In genomic region chr7:45123913-45124312, GRCh38 we compare ENCODE assay signal across 26 cellular contexts. TPM values are rescaled to one million over a fixed set of nuclear protein-coding genes. Genes with fewer than 3 reads are reported as not detected.
DNase-seq lines count a peak whose midpoint lies in the region; ATAC-seq and TF ChIP-seq lines count a peak whose summit lies in the region.
"Had no signal": no experiment of that assay in that cellular context is flagged by ENCODE, and none has a peak within 500 bp of the region (broad histone marks: within the 10 kb centered on the region; RNA-seq: fewer than 3 reads in every experiment).

No MANE protein-coding gene starts in this region.

- H3K27ac ChIP-seq in CD4-positive, alpha-beta memory T cell (ENCODE audit: low read depth, low read length) = peak overlapping the region; percentile 29
- H3K27ac ChIP-seq in OCI-LY7 (ENCODE audit: low read depth, low read length, poor library complexity, severe bottlenecking) = no peak overlapping the region
- H3K27ac ChIP-seq: thoracic aorta had no signal

- no peaks in the 10 kb centered on the region for H4K20me1 ChIP-seq in OCI-LY7 (ENCODE audit: insufficient read depth, low read length)

- no peaks in the 10 kb centered on the region for H3K9me2 ChIP-seq in OCI-LY7 (ENCODE audit: insufficient read depth, low read length)

- H3K27me3 ChIP-seq in CD4-positive, alpha-beta memory T cell (ENCODE audit: insufficient read depth, low read length) = no peaks in the 10 kb centered on the region

- TF ChIP-seq CTCF in OCI-LY7 (conservative IDR thresholded peaks at IDR 0.05; ENCODE audit: low read length) = no peak

- H3K27me3 Mint-ChIP-seq in CD4-positive, alpha-beta memory T cell = no peaks in the 10 kb centered on the region

- H3K4me3 Mint-ChIP-seq in CD4-positive, alpha-beta memory T cell = peak overlapping the region in 2 of 8 donors; percentile 84 to 86
- H3K4me3 Mint-ChIP-seq: stimulated activated memory B cell treated with anti-CD40 and anti-IgM and Interleukin-4, amounts not matched to agents 10 μg/mL and 1 μg/mL and 100 μg/mL, for 72 hours had no signal

- intact Hi-C loops in CD4-positive, alpha-beta memory T cell (cut with micrococcal nuclease) = no loop called here
- intact Hi-C loops in OCI-LY7 (cut with micrococcal nuclease; ENCODE audit: unreplicated experiment) (no loop called here), left colon (cut with DNase I, micrococcal nuclease) (no loop called here)

- peak overlapping the region in 5 of 7 donors; percentile 42 to 94 (median 92) for H3K27ac Mint-ChIP-seq in CD4-positive, alpha-beta memory T cell

- no peaks in the 10 kb centered on the region for H3K79me2 ChIP-seq in OCI-LY7 (ENCODE audit: insufficient read depth, low read depth, low read length)

- DNase-seq in CD4-positive, alpha-beta memory T cell = no peak
- DNase-seq in COR-L47 (lab: John Stamatoyannopoulos, UW) (peak; percentile 4), OCI-LY7 (ENCODE audit: low spot score) (no peak), iPS-NIHi7 (ENCODE audit: extremely low spot score) (peak; percentile 44), NCI-H2029 (lab: John Stamatoyannopoulos, UW) (no peak), left colon (no peak)
- DNase-seq: activated T-cell treated with anti-CD3 and anti-CD28 coated beads, Interleukin-2, amount 50 U/mL, for 48 hours; cerebellar nuclear complex; GF-D8; islet precursor cell; mucosa of descending colon; MV-4-11; NCI-H187; NCI-H774; OCI-M1; SHP77; stimulated activated CD4-positive, alpha-beta T cell treated with anti-CD3 and anti-CD28 coated beads, Interleukin-2, amount 100 ng/mL, for 24 hours had no signal

- H3K36me3 Mint-ChIP-seq in CD4-positive, alpha-beta memory T cell = no peaks in the 10 kb centered on the region
- H3K36me3 Mint-ChIP-seq: activated naive CD4-positive, alpha-beta T cell treated with anti-CD3 and anti-CD28 coated beads, Interleukin-2, amount 50 U/mL, for 72 hours; stimulated activated memory B cell treated with anti-CD40 and anti-IgM and Interleukin-4, amounts not matched to agents 10 μg/mL and 1 μg/mL and 100 μg/mL, for 72 hours had no signal

- H3K4me2 ChIP-seq in OCI-LY7 (ENCODE audit: low read length) = no peak overlapping the region

- peaks cover 26% of the 10 kb centered on the region for H3K4me1 ChIP-seq in CD4-positive, alpha-beta memory T cell (ENCODE audit: insufficient read depth, low read length)
- H3K4me1 ChIP-seq in OCI-LY7 (ENCODE audit: insufficient read depth, low read length, poor library complexity, severe bottlenecking) = peaks cover 11% of the 10 kb centered on the region
- H3K4me1 ChIP-seq: HAP-1 had no signal

- H3K4me3 ChIP-seq in CD4-positive, alpha-beta memory T cell (ENCODE audit: low read length in 2 of 2) = no peak overlapping the region
- H3K4me3 ChIP-seq in OCI-LY7 (ENCODE audit: low read depth, low read length, poor library complexity, severe bottlenecking) = no peak overlapping the region
- H3K4me3 ChIP-seq: HAP-1, mucosa of descending colon, skin epidermis, thoracic aorta had no signal

- peak overlapping the region; percentile 59 for H2AFZ ChIP-seq in OCI-LY7 (ENCODE audit: low read length)

- CTCF ChIA-PET in CD4-positive, alpha-beta memory T cell (lab: Charles Lee; ENCODE audit: partially characterized antibody) = interaction anchor here (0.8 to 4.6 kb wide), 4 partner anchors 12 to 267 kb away, joined by 3 to 19 read pairs (median 3); no protein-coding TSS in a partner anchor
- CTCF ChIA-PET in OCI-LY7 (lab: Charles Lee; ENCODE audit: unreplicated experiment) = no interaction called here

- POLR2A ChIA-PET in CD4-positive, alpha-beta memory T cell (lab: Charles Lee; ENCODE audit: partially characterized antibody) = interaction anchor here (1.0 to 4.2 kb wide), 4 partner anchors 12 to 517 kb away, joined by 3 to 32 read pairs (median 4); partner anchors contain the start of genes OGDH, PURB and TBRG4
- POLR2A ChIA-PET in OCI-LY7 (lab: Charles Lee) = interaction anchor here (0.6 to 2.2 kb wide), 5 partner anchors 9 to 370 kb away, joined by 3 to 7 read pairs (median 3); partner anchors contain the start of gene TBRG4

- peaks cover 14 to 27% (median 18%) of the 10 kb centered on the region in 4 donors for H3K4me1 Mint-ChIP-seq in CD4-positive, alpha-beta memory T cell

- H3K36me3 ChIP-seq in CD4-positive, alpha-beta memory T cell (ENCODE audit: insufficient read depth, low read length) = no peaks in the 10 kb centered on the region
- no peaks in the 10 kb centered on the region for H3K36me3 ChIP-seq in OCI-LY7 (ENCODE audit: insufficient read depth, low read length)
- H3K36me3 ChIP-seq: HAP-1, thoracic aorta had no signal

- ATAC-seq in activated CD4-positive, CD25-positive, alpha-beta regulatory T cell treated with anti-CD3 and anti-CD28 coated beads, Interleukin-2, amount 50 U/mL, for 24 hours = no peak
- no peak for ATAC-seq in left colon
- ATAC-seq: mucosa of descending colon; stimulated activated memory B cell treated with anti-CD40 and anti-IgM and Interleukin-4, amounts not matched to agents 10 μg/mL and 1 μg/mL and 100 μg/mL, for 72 hours had no signal

- BruUV-seq in OCI-LY7 (replicated peaks; lab: Mats Ljungman, UMichigan) = no TSS peak

- H3K9me3 ChIP-seq in CD4-positive, alpha-beta memory T cell (ENCODE audit: control insufficient read depth in 1 of 2, low read length in 2 of 2) = no peaks in the 10 kb centered on the region
- H3K9me3 ChIP-seq in OCI-LY7 (ENCODE audit: low read length) = no peaks in the 10 kb centered on the region
- H3K9me3 ChIP-seq: HAP-1, mucosa of descending colon, thoracic aorta had no signal

- peaks cover 0 to 4% (median 0%) of the 10 kb centered on the region in 8 donors for H3K9me3 Mint-ChIP-seq in CD4-positive, alpha-beta memory T cell
- H3K9me3 Mint-ChIP-seq: activated naive CD4-positive, alpha-beta T cell treated with anti-CD3 and anti-CD28 coated beads, Interleukin-2, amount 50 U/mL, for 72 hours; CD4-positive, CD25-positive, alpha-beta regulatory T cell; stimulated activated memory B cell treated with anti-CD40 and anti-IgM and Interleukin-4, amounts not matched to agents 10 μg/mL and 1 μg/mL and 100 μg/mL, for 72 hours had no signal

RNA-seq across cellular contexts. Expression of gene TBRG4, which starts 12.4 kb away (rescaled TPM):
- 100 to 1,000 TPM; 103 to 129 TPM for total RNA-seq in CD4-positive, alpha-beta memory T cell
- 10 to 100 TPM; 48.5 to 65.3 TPM for polyA plus RNA-seq in CD4-positive, alpha-beta memory T cell
- 113 and 117 TPM in 2 replicates for total RNA-seq in OCI-LY7 (2014; rRNA removed; shearing (Covaris generic))
- total RNA-seq in OCI-LY7 (2022) = 137 and 141 TPM in 2 replicates
- total RNA-seq in left colon = 10 to 100 TPM; 80.9 to 88.7 TPM

RNA-seq across cellular contexts. Expression of gene RAMP3, which starts 33.7 kb away (rescaled TPM):
- total RNA-seq in CD4-positive, alpha-beta memory T cell = not detected
- polyA plus RNA-seq in CD4-positive, alpha-beta memory T cell = 1 to 10 TPM in 1 of 2 donors, under 1 TPM in 1; 0.38 to 1.6 TPM
- not detected in 2 replicates for total RNA-seq in OCI-LY7 (2014; rRNA removed; shearing (Covaris generic))
- total RNA-seq in OCI-LY7 (2022) (not detected in 2 replicates), left colon (1 to 10 TPM; 8.8 to 9.5 TPM)
- total RNA-seq: CD4-positive, CD25-positive, alpha-beta regulatory T cell; epithelial cell of proximal tubule; fibroblast of villous mesenchyme had no signal
- polyA plus RNA-seq: CD4-positive, CD25-positive, alpha-beta regulatory T cell had no signal

RNA-seq across cellular contexts. Expression of gene NACAD, which starts 35.1 kb away (rescaled TPM):
- total RNA-seq in CD4-positive, alpha-beta memory T cell = not detected
- not detected for polyA plus RNA-seq in CD4-positive, alpha-beta memory T cell
- not detected in 2 replicates for total RNA-seq in OCI-LY7 (2014; rRNA removed; shearing (Covaris generic))
- total RNA-seq in OCI-LY7 (2022) (not detected in 2 replicates), left colon (1 to 10 TPM in 1 of 2 donors, under 1 TPM in 1; 0.61 to 1.5 TPM)
- polyA plus RNA-seq: CD4-positive, CD25-positive, alpha-beta regulatory T cell had no signal

Comparison
In these comparisons a context has a peak if more than half of its experiments do, and no peak if none do; other contexts are left out.
1. DNase-seq: peak in COR-L47 (single experiment) and iPS-NIHi7 (single experiment); none in CD4-positive, alpha-beta memory T cell (0 of 5), OCI-LY7 (single experiment), NCI-H2029 (single experiment) and left colon (0 of 2).
2. RNA of gene RAMP3, which starts 33.7 kb away (total RNA-seq): 8.8 to 9.5 TPM in left colon; not detected in CD4-positive, alpha-beta memory T cell and not detected in OCI-LY7; every median in the first group is over 4 times any median in the second.